In genomic region chr1:99176753-99177152, GRCh38 we compare ENCODE assay signal across 26 cellular contexts.
"Had no signal": no experiment of that assay in that cellular context is flagged by ENCODE, and none has a peak within 500 bp of the region (broad histone marks: within the 10 kb centered on the region; RNA-seq: fewer than 3 reads in every experiment).

No MANE protein-coding gene starts in this region.

- H3K9me3 ChIP-seq: breast epithelium, colonic mucosa, gastrocnemius medialis, left lung, right lobe of liver, transverse colon, uterus had no signal

- H3K27me3 ChIP-seq: breast epithelium, colonic mucosa, dorsolateral prefrontal cortex, gastrocnemius medialis, left lung, right lobe of liver, transverse colon, uterus had no signal

- DNase-seq: activated CD4-positive, alpha-beta T cell treated with anti-CD3 and anti-CD28 coated beads for 48 hours; activated CD8-positive, alpha-beta memory T cell treated with anti-CD3 and anti-CD28 coated beads, Interleukin-2, amount 10 ng/mL, durations not matched to agents 7 days and 5 days; activated CD8-positive, alpha-beta T cell treated with anti-CD3 and anti-CD28 coated beads for 36 hours; activated effector memory CD4-positive, alpha-beta T cell treated with anti-CD3 and anti-CD28 coated beads, Interleukin-2, amount 50 U/mL, for 16 hours; activated naive CD4-positive, alpha-beta T cell treated with anti-CD3 and anti-CD28 coated beads, Interleukin-2, amount 50 U/mL, for 16 hours; activated naive CD8-positive, alpha-beta T cell treated with anti-CD3 and anti-CD28 coated beads, Interleukin-2, amount 50 U/mL, for 24 hours; activated T-cell treated with anti-CD3 and anti-CD28 coated beads for 4 hours; aorta; colonic mucosa; dorsolateral prefrontal cortex; effector memory CD8-positive, alpha-beta T cell; gastrocnemius medialis; hippocampal formation; kidney glomerular epithelial cell; left lung; occipital lobe; right lobe of liver; stimulated activated CD4-positive, alpha-beta T cell treated with anti-CD3 and anti-CD28 coated beads, Interleukin-2, amount 100 ng/mL, for 48 hours; stimulated activated CD8-positive, alpha-beta memory T cell treated with anti-CD3 and anti-CD28 coated beads, Interleukin-4, amount 100 ng/mL, for 48 hours; stimulated activated naive B cell treated with anti-CD40 and anti-IgM and Interleukin-4, amounts not matched to agents 10 μg/mL and 1 μg/mL and 100 μg/mL, for 72 hours; transverse colon; uterus had no signal

- ATAC-seq: activated CD8-positive, alpha-beta memory T cell treated with anti-CD3 and anti-CD28 coated beads, Interleukin-2, amount 10 ng/mL, durations not matched to agents 7 days and 5 days; activated CD8-positive, alpha-beta T cell treated with anti-CD3 and anti-CD28 coated beads for 36 hours; activated naive CD8-positive, alpha-beta T cell treated with anti-CD3 and anti-CD28 coated beads, Interleukin-2, amount 50 U/mL, for 24 hours; effector memory CD8-positive, alpha-beta T cell; esophagus mucosa; gastrocnemius medialis; left lung; natural killer cell treated with Interleukin-12 subunit alpha and Interleukin-12 subunit beta and Interleukin-15 and Interleukin-18, amount 100 ng/mL, for 72 hours; right lobe of liver; stimulated activated naive B cell treated with anti-CD40 and anti-IgM and Interleukin-4, amounts not matched to agents 10 μg/mL and 1 μg/mL and 100 μg/mL, for 72 hours had no signal

- H3K36me3 ChIP-seq: breast epithelium, colonic mucosa, gastrocnemius medialis, left lung, right lobe of liver, transverse colon, uterus had no signal

- H3K4me3 ChIP-seq: breast epithelium, colonic mucosa, dorsolateral prefrontal cortex, gastrocnemius medialis, left lung, lung, right lobe of liver, transverse colon, uterus had no signal

- H3K4me1 ChIP-seq: breast epithelium, colonic mucosa, left lung, right lobe of liver, transverse colon, uterus had no signal
